8 cellular contexts compared by ENCODE assay signal in the genomic region with DNA sequence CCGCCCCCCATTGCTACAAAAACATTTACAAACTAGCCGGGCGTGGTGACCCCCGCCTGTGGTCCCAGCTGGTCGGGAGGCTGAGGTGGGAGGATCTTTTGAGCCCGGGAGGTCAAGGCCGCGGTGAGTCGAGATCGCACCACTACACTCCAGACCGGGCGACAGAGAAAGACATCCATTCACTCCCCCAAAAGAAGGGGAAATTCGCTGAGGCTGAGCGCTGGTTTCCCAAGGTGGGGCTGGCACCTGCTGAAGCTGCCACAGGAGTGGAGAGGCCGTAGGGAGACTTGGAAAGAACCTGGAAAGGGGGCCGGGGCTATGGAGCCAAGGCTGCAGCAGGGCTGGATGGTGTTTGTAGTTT. TPM values are rescaled to one million over a fixed set of nuclear protein-coding genes. Genes with fewer than 3 reads are reported as not detected.
DNase-seq lines count a peak whose midpoint lies in the region; ATAC-seq lines count a peak whose summit lies in the region.

No MANE protein-coding gene starts in this region.

- H3K36me3 Mint-ChIP-seq in T-helper 2 cell treated with Interferon-gamma antibody and Interleukin-4, amounts not matched to agents 5 μg/mL and 100 μg/mL, for 36 hours (ENCODE audit: low read depth): peaks cover 14% of the 10 kb centered on the region
- H3K36me3 Mint-ChIP-seq in activated naive CD4-positive, alpha-beta T cell treated with anti-CD3 and anti-CD28 coated beads, Interleukin-2, amount 50 U/mL, for 72 hours: peaks cover 7 to 14% of the 10 kb centered on the region in 2 donors
- no peaks in the 10 kb centered on the region for H3K36me3 Mint-ChIP-seq in immature natural killer cell

- H3K27ac Mint-ChIP-seq in T-helper 2 cell treated with Interferon-gamma antibody and Interleukin-4, amounts not matched to agents 5 μg/mL and 100 μg/mL, for 36 hours: peak overlapping the region; percentile 91
- peak overlapping the region; percentile 87 to 97 for H3K27ac Mint-ChIP-seq in activated naive CD4-positive, alpha-beta T cell treated with anti-CD3 and anti-CD28 coated beads, Interleukin-2, amount 50 U/mL, for 72 hours
- peak overlapping the region; percentile 75 to 94 (median 86) for H3K27ac Mint-ChIP-seq in immature natural killer cell

- H3K9me3 Mint-ChIP-seq in T-helper 2 cell treated with Interferon-gamma antibody and Interleukin-4, amounts not matched to agents 5 μg/mL and 100 μg/mL, for 36 hours: no peaks in the 10 kb centered on the region
- H3K9me3 Mint-ChIP-seq in activated naive CD4-positive, alpha-beta T cell treated with anti-CD3 and anti-CD28 coated beads, Interleukin-2, amount 50 U/mL, for 72 hours: peaks cover 0 to 2% of the 10 kb centered on the region in 2 donors
- no peaks in the 10 kb centered on the region for H3K9me3 Mint-ChIP-seq in immature natural killer cell

- H3K4me1 ChIP-seq in stomach smooth muscle (ENCODE audit: control insufficient read depth, insufficient read depth, low read length): peaks cover 18% of the 10 kb centered on the region

- no peaks in the 10 kb centered on the region for H3K27me3 ChIP-seq in stomach smooth muscle (ENCODE audit: control insufficient read depth in 1 of 2, insufficient read depth in 2 of 2, low read length in 2 of 2)

- no peak for ATAC-seq in activated naive CD4-positive, alpha-beta T cell treated with anti-CD3 and anti-CD28 coated beads, Interleukin-2, amount 50 U/mL, for 72 hours

- H3K27me3 Mint-ChIP-seq in T-helper 2 cell treated with Interferon-gamma antibody and Interleukin-4, amounts not matched to agents 5 μg/mL and 100 μg/mL, for 36 hours (ENCODE audit: low read depth): no peaks in the 10 kb centered on the region
- peaks cover 3 to 4% (median 3%) of the 10 kb centered on the region in 3 donors for H3K27me3 Mint-ChIP-seq in immature natural killer cell (ENCODE audit: low read depth in 3 of 3)

- H3K4me3 Mint-ChIP-seq in T-helper 2 cell treated with Interferon-gamma antibody and Interleukin-4, amounts not matched to agents 5 μg/mL and 100 μg/mL, for 36 hours: peak overlapping the region; percentile 86
- peak overlapping the region; percentile 78 to 93 (median 90) for H3K4me3 Mint-ChIP-seq in immature natural killer cell

- H3K27ac ChIP-seq in stomach smooth muscle (ENCODE audit: low read length): peak overlapping the region; percentile 73

- peaks cover 35% of the 10 kb centered on the region for H3K4me1 Mint-ChIP-seq in T-helper 2 cell treated with Interferon-gamma antibody and Interleukin-4, amounts not matched to agents 5 μg/mL and 100 μg/mL, for 36 hours (ENCODE audit: low read depth)
- peaks cover 43 to 46% of the 10 kb centered on the region in 2 donors for H3K4me1 Mint-ChIP-seq in immature natural killer cell

- no peak for DNase-seq in T-helper 2 cell treated with Interferon-gamma antibody and Interleukin-4, amounts not matched to agents 5 μg/mL and 100 μg/mL, for 36 hours (ENCODE audit: low spot score)
- DNase-seq in T-helper 2 cell: no peak
- no peak for DNase-seq in activated naive CD4-positive, alpha-beta T cell treated with anti-CD3 and anti-CD28 coated beads, Interleukin-2, amount 50 U/mL, for 72 hours (ENCODE audit: low spot score in 2 of 2)
- no peak for DNase-seq in immature natural killer cell
- no peak for DNase-seq in islet precursor cell
- DNase-seq in NCI-H2171 (lab: John Stamatoyannopoulos, UW): no peak
- DNase-seq in pons (ENCODE audit: low spot score): no peak

- no peaks in the 10 kb centered on the region for H3K36me3 ChIP-seq in stomach smooth muscle (ENCODE audit: control insufficient read depth in 2 of 2, insufficient read depth in 2 of 2, low read length in 2 of 2)

- peak overlapping the region; percentile 83 to 90 for H3K9ac ChIP-seq in stomach smooth muscle (ENCODE audit: low read length in 2 of 2)

- peak overlapping the region; percentile 76 to 88 for H3K4me3 ChIP-seq in stomach smooth muscle (ENCODE audit: low read length in 2 of 2)

- no peaks in the 10 kb centered on the region for H3K9me3 ChIP-seq in stomach smooth muscle (ENCODE audit: control insufficient read depth in 2 of 2, low read length in 2 of 2)

RNA-seq across cellular contexts. Expression of a gene that starts 0.7 kb away (rescaled TPM):
- 10 to 100 TPM; 41.8 to 58.1 TPM for total RNA-seq in activated naive CD4-positive, alpha-beta T cell treated with anti-CD3 and anti-CD28 coated beads, Interleukin-2, amount 50 U/mL, for 72 hours
- 10 to 100 TPM; 10.9 to 35.3 (median 11.0) TPM for polyA plus RNA-seq in immature natural killer cell
